Comparison of ENCODE assay signal across 1 cellular context in genomic region chr10:50219646-50220045, GRCh38.
TF ChIP-seq lines count a peak whose summit lies in the region.

No MANE protein-coding gene starts in this region.

TF ChIP-seq in HepG2, 621 proteins besides CTCF, POLR2A, EP300 and RAD21 (continued from another document):
- TF ChIP-seq ZNF318 (CRISPR knock-in tag; IDR thresholded peaks at IDR 0.05) (no peak), NAIF1 (CRISPR knock-in tag; IDR thresholded peaks at IDR 0.05; ENCODE audit: borderline replicate concordance) (no peak), ZBTB1 (CRISPR knock-in tag; IDR thresholded peaks at IDR 0.05; ENCODE audit: borderline replicate concordance) (no peak), KMT2A (CRISPR knock-in tag; IDR thresholded peaks at IDR 0.05) (no peak), ZSCAN21 (CRISPR knock-in tag; IDR thresholded peaks at IDR 0.05; ENCODE audit: borderline replicate concordance) (no peak)
